31 cellular contexts compared by ENCODE assay signal in the genomic region with DNA sequence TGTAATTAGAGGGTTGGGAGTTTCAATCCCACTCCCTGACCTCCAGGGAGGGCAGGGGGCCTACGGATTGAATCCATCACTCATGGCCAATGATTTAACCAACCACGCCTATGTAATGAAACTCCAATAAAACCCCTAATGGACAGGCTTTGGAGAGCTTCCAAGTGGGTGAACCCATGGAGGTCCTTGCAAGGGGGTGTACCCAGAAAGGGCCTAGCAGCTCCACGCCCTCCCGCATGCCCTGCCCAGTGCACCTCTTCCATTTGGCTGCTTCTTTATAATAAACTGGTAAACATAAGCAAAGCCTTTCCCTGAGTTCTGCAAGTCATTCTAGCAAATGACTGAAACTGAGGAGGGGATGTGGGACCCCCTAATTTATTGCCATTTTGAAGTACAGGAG.
"Had no signal": no experiment of that assay in that cellular context is flagged by ENCODE, and none has a peak within 500 bp of the region (broad histone marks: within the 10 kb centered on the region; RNA-seq: fewer than 3 reads in every experiment).

No MANE protein-coding gene starts in this region.

- H3K4me3 ChIP-seq: ascending aorta, body of pancreas, breast epithelium, coronary artery, Peyer's patch, SJSA1 had no signal

- H3K36me3 ChIP-seq: ascending aorta, breast epithelium, Peyer's patch, SJSA1 had no signal

- DNase-seq: activated CD4-positive, alpha-beta T cell treated with anti-CD3 and anti-CD28 coated beads, Interleukin-2, amount 10 ng/mL, durations not matched to agents 24 days and 14 days; activated CD4-positive, alpha-beta T cell treated with anti-CD3 and anti-CD28 coated beads, Interleukin-2, amount 50 U/mL, for 4 hours; activated CD8-positive, alpha-beta T cell treated with anti-CD3 and anti-CD28 coated beads for 36 hours; activated gamma-delta T cell; activated naive CD4-positive, alpha-beta T cell treated with Interleukin-2 at 50 U/mL for 16 hours; activated naive CD8-positive, alpha-beta T cell treated with anti-CD3 and anti-CD28 coated beads, Interleukin-2, amount 10 ng/mL, durations not matched to agents 7 days and 5 days; activated T-cell treated with anti-CD3 and anti-CD28 coated beads, Interleukin-2, amount 50 U/mL, for 1 hour; activated T-cell treated with anti-CD3 and anti-CD28 coated beads, Interleukin-2, amount 50 U/mL, for 72 hours; amygdala; body of pancreas; Karpas-422; NCI-H1048; NCI-H1105 treated with DMSO at 0.1 percent for 48 hours; NCI-H1436; NCI-H1694; NCI-H1930; NCI-H2081 treated with DMSO at 0.1 percent for 48 hours; NCI-H2171; NCI-H345; NCI-H524 treated with DMSO at 0.1 percent for 48 hours; NCI-H82; NK-92 treated with Interleukin-12 subunit alpha and Interleukin-12 subunit beta, amount 100 ng/mL, for 24 hours; PC-3; Peyer's patch; RPMI8226; SHP77 treated with DMSO at 0.1 percent for 48 hours; SK-N-SH had no signal

- H3K4me1 ChIP-seq: ascending aorta, breast epithelium, SJSA1 had no signal

- H3K27ac ChIP-seq: ascending aorta, breast epithelium, coronary artery, Peyer's patch, SJSA1 had no signal

- ATAC-seq: activated CD8-positive, alpha-beta T cell treated with anti-CD3 and anti-CD28 coated beads for 36 hours; activated T-cell treated with anti-CD3 and anti-CD28 coated beads, Interleukin-2, amount 50 U/mL, for 72 hours; body of pancreas; PC-3 had no signal

- H3K9me3 ChIP-seq: ascending aorta, body of pancreas, SK-N-SH had no signal
